8 cellular contexts compared by ENCODE assay signal in genomic region chr11:125592305-125593112, GRCh38. TPM values are rescaled to one million over a fixed set of nuclear protein-coding genes. Genes with fewer than 3 reads are reported as not detected.
DNase-seq lines count a peak whose midpoint lies in the region; ATAC-seq and TF ChIP-seq lines count a peak whose summit lies in the region.

Gene STT3A (plus strand): TSS chr11:125592852. CDS start chr11:125595916, 3,064 bp downstream.

- H3K9me2 ChIP-seq in SU-DHL-6 (replicated peaks; ENCODE audit: insufficient read depth, low read length), result no peaks in the 10 kb centered on the region

- H3K79me2 ChIP-seq in SU-DHL-6 (ENCODE audit: insufficient read depth, low read length) (peaks cover 33% of the 10 kb centered on the region), osteoblast (ENCODE audit: insufficient read depth, low read length) (peaks cover 54% of the 10 kb centered on the region)

- H3K36me3 ChIP-seq in SU-DHL-6 (ENCODE audit: low read length) (no peaks in the 10 kb centered on the region), osteoblast (ENCODE audit: insufficient read depth, low read length) (peaks cover 4% of the 10 kb centered on the region), thoracic aorta (no peaks in the 10 kb centered on the region)

- H3K27me3 ChIP-seq in SU-DHL-6 (ENCODE audit: low read length) (no peaks in the 10 kb centered on the region), osteoblast (ENCODE audit: insufficient read depth, low read length) (no peaks in the 10 kb centered on the region), thoracic aorta (replicated peaks; ENCODE audit: insufficient read depth) (no peaks in the 10 kb centered on the region)

- no peaks in the 10 kb centered on the region for H3K27me3 Mint-ChIP-seq in activated naive CD8-positive, alpha-beta T cell treated with anti-CD3 and anti-CD28 coated beads, Interleukin-2, amount 10 ng/mL, durations not matched to agents 7 days and 5 days
- no peaks in the 10 kb centered on the region for H3K27me3 Mint-ChIP-seq in glutamatergic neuron (ENCODE audit: unreplicated experiment)

- DNase-seq in NCI-H128 (lab: John Stamatoyannopoulos, UW; ENCODE audit: unreplicated experiment) (peak; percentile 98), glutamatergic neuron (peak; percentile 97), osteoblast (ENCODE audit: insufficient read length, low spot score, missing footprints) (peak; percentile 97), thoracic aorta (ENCODE audit: low spot score) (peak; percentile 99)
- peak; percentile 93 for DNase-seq in activated naive CD8-positive, alpha-beta T cell treated with anti-CD3 and anti-CD28 coated beads, Interleukin-2, amount 10 ng/mL, durations not matched to agents 7 days and 5 days

- peak within 1 kb of the TSS; percentile 84 for H3K4me3 ChIP-seq in SU-DHL-6 (ENCODE audit: insufficient read depth, low read length, poor library complexity, severe bottlenecking)
- peak within 1 kb of the TSS; percentile 87 for H3K4me3 ChIP-seq in osteoblast (ENCODE audit: insufficient read depth, low read length)
- peak within 1 kb of the TSS; percentile 92 for H3K4me3 ChIP-seq in thoracic aorta

- no peaks in the 10 kb centered on the region for H3F3A ChIP-seq in SU-DHL-6 (ENCODE audit: insufficient read depth)

- H3K4me2 ChIP-seq in SU-DHL-6 (ENCODE audit: low read depth, low read length, poor library complexity, severe bottlenecking), result peak within 1 kb of the TSS; percentile 78
- peak within 1 kb of the TSS; percentile 98 for H3K4me2 ChIP-seq in osteoblast (ENCODE audit: insufficient read depth, low read length)

- H3K9me3 Mint-ChIP-seq in activated naive CD8-positive, alpha-beta T cell treated with anti-CD3 and anti-CD28 coated beads, Interleukin-2, amount 10 ng/mL, durations not matched to agents 7 days and 5 days, result no peaks in the 10 kb centered on the region
- peaks cover 8% of the 10 kb centered on the region for H3K9me3 Mint-ChIP-seq in glutamatergic neuron (ENCODE audit: unreplicated experiment)

- H3K9me3 ChIP-seq in SU-DHL-6 (ENCODE audit: insufficient read depth, low read length), result no peaks in the 10 kb centered on the region
- no peaks in the 10 kb centered on the region for H3K9me3 ChIP-seq in osteoblast (ENCODE audit: low read depth, low read length)
- H3K9me3 ChIP-seq in thoracic aorta, result no peaks in the 10 kb centered on the region

- H3K27ac ChIP-seq in SU-DHL-6 (ENCODE audit: low read depth, low read length) (peak within 1 kb of the TSS; percentile 60), osteoblast (ENCODE audit: low read depth, low read length) (peak within 1 kb of the TSS; percentile 99), thoracic aorta (peak within 1 kb of the TSS; percentile 96 to 99)

- H3K36me3 Mint-ChIP-seq in activated naive CD8-positive, alpha-beta T cell treated with anti-CD3 and anti-CD28 coated beads, Interleukin-2, amount 10 ng/mL, durations not matched to agents 7 days and 5 days, result peaks cover 12% of the 10 kb centered on the region
- H3K36me3 Mint-ChIP-seq in glutamatergic neuron (ENCODE audit: unreplicated experiment), result no peaks in the 10 kb centered on the region

- peak within 1 kb of the TSS; percentile 94 for H3K27ac Mint-ChIP-seq in activated naive CD8-positive, alpha-beta T cell treated with anti-CD3 and anti-CD28 coated beads, Interleukin-2, amount 10 ng/mL, durations not matched to agents 7 days and 5 days
- peak within 1 kb of the TSS; percentile 96 for H3K27ac Mint-ChIP-seq in glutamatergic neuron (ENCODE audit: unreplicated experiment)

- POLR2A ChIA-PET in activated naive CD8-positive, alpha-beta T cell treated with anti-CD3 and anti-CD28 coated beads, Interleukin-2, amount 10 ng/mL, durations not matched to agents 7 days and 5 days (lab: Charles Lee), result interaction anchor here (0.7 to 3.9 kb wide), 7 partner anchors 9 to 294 kb away, joined by 3 to 44 read pairs (median 5); partner anchors contain the start of genes CHEK1, EI24 and HYLS1

- peak within 1 kb of the TSS; percentile 96 for H3K9ac ChIP-seq in SU-DHL-6 (ENCODE audit: low read length)

- H4K20me1 ChIP-seq in SU-DHL-6 (ENCODE audit: low read depth, low read length), result no peaks in the 10 kb centered on the region
- H4K20me1 ChIP-seq in osteoblast (ENCODE audit: insufficient read depth, low read length), result peaks cover 7% of the 10 kb centered on the region

- peak within 1 kb of the TSS; percentile 74 for H2AFZ ChIP-seq in SU-DHL-6 (ENCODE audit: low read depth, low read length, severe bottlenecking)
- peak within 1 kb of the TSS; percentile 98 for H2AFZ ChIP-seq in osteoblast (ENCODE audit: low read length)

- peak; percentile 49 for TF ChIP-seq POLR2A in GM10847 (IDR thresholded peaks at IDR 0.05; ENCODE audit: extremely low read depth, insufficient read length)

- H3K4me1 Mint-ChIP-seq in activated naive CD8-positive, alpha-beta T cell treated with anti-CD3 and anti-CD28 coated beads, Interleukin-2, amount 10 ng/mL, durations not matched to agents 7 days and 5 days, result peaks cover 36% of the 10 kb centered on the region
- peaks cover 11% of the 10 kb centered on the region for H3K4me1 Mint-ChIP-seq in glutamatergic neuron (ENCODE audit: low read depth, unreplicated experiment)

- ATAC-seq in HG02678 (IDR thresholded peaks at IDR 0.05; ENCODE audit: unreplicated experiment), result peak; percentile 96
- peak; percentile 98 for ATAC-seq in activated naive CD8-positive, alpha-beta T cell treated with anti-CD3 and anti-CD28 coated beads, Interleukin-2, amount 10 ng/mL, durations not matched to agents 7 days and 5 days (ENCODE audit: low read depth)
- peak; percentile 100 for ATAC-seq in thoracic aorta (ENCODE audit: insufficient number of reproducible peaks, low FRiP score, low read depth)

- TF ChIP-seq CTCF in SU-DHL-6 (IDR thresholded peaks at IDR 0.05; ENCODE audit: insufficient read depth, low read length, poor library complexity, severe bottlenecking) (no peak), glutamatergic neuron (IDR thresholded peaks at IDR 0.05; ENCODE audit: partially characterized antibody, unreplicated experiment) (no peak), osteoblast (IDR thresholded peaks at IDR 0.05; ENCODE audit: extremely low read depth, low read depth, low read length) (no peak), thoracic aorta (IDR thresholded peaks at IDR 0.05) (no peak)

- H3K4me1 ChIP-seq in osteoblast (ENCODE audit: insufficient read depth, low read length) (peaks cover 13% of the 10 kb centered on the region), thoracic aorta (ENCODE audit: control insufficient read depth in 1 of 2, low read depth in 2 of 2) (peaks cover 3 to 33% of the 10 kb centered on the region in 2 donors)

- H3K4me3 Mint-ChIP-seq in activated naive CD8-positive, alpha-beta T cell treated with anti-CD3 and anti-CD28 coated beads, Interleukin-2, amount 10 ng/mL, durations not matched to agents 7 days and 5 days, result peak within 1 kb of the TSS; percentile 100
- H3K4me3 Mint-ChIP-seq in glutamatergic neuron (ENCODE audit: unreplicated experiment), result peak within 1 kb of the TSS; percentile 96

RNA-seq across cellular contexts. Expression of gene STT3A, which starts in this region (rescaled TPM):
- 10 to 100 TPM; 86.1 to 86.7 TPM for total RNA-seq in activated naive CD8-positive, alpha-beta T cell treated with anti-CD3 and anti-CD28 coated beads, Interleukin-2, amount 10 ng/mL, durations not matched to agents 7 days and 5 days
- total RNA-seq in glutamatergic neuron (ENCODE audit: unreplicated experiment) (68.0 TPM), osteoblast (224 and 286 TPM in 2 replicates), thoracic aorta (100 to 1,000 TPM in 1 of 2 donors, 10 to 100 TPM in 1; 85.0 to 122 TPM)

Comparison
In these comparisons a context has a peak if more than half of its experiments do, and no peak if none do; other contexts are left out.
1. Peak in every context shown above with its lines: DNase-seq, ATAC-seq, H3K4me3 ChIP-seq and H3K27ac ChIP-seq.